ENCODE assay signal across 1 cellular context in the genomic region with DNA sequence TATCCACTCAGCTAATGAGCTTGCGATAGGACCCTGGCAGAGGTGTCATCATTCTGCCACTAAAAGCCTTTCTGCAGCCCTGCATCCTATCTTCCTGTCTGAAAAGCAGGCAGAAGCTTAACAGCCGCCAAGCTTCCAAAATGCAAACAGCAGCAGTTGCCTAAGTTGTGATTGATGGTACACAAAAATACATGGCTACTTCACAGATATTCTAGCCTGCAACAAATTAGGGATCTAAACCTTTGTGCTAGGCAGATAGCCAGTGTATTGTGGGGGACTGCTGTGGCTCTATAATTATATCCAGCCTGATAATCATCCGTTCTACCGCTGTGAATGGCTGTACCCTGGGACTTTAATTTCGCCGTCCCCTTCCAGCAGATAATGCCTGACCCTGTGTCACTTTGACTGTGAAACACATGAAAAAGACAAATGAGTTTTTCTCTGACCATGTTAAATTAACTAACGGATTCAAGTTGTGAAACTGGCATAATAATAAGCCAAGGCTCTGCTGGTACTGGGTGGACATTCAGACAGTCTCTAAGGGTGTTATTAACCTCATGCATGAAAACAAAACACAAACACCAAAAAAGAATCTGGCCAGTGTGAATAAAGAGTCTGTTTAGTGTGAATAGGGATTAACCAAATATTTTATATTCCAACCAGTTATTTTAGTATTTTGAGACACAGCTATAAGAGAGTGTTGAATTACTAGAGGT.
TF ChIP-seq lines count a peak whose summit lies in the region.

No MANE protein-coding gene starts in this region.

TF ChIP-seq in WTC11, 78 proteins besides CTCF, POLR2A, EP300 and RAD21 (continued from another document):
- TF ChIP-seq, protein P1, sequence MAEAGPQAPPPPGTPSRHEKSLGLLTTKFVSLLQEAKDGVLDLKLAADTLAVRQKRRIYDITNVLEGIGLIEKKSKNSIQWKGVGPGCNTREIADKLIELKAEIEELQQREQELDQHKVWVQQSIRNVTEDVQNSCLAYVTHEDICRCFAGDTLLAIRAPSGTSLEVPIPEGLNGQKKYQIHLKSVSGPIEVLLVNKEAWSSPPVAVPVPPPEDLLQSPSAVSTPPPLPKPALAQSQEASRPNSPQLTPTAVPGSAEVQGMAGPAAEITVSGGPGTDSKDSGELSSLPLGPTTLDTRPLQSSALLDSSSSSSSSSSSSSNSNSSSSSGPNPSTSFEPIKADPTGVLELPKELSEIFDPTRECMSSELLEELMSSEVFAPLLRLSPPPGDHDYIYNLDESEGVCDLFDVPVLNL (CRISPR knock-in tag; IDR thresholded peaks at IDR 0.05; ENCODE audit: borderline replicate concordance, low read depth) = no peak
- TF ChIP-seq, protein P2, sequence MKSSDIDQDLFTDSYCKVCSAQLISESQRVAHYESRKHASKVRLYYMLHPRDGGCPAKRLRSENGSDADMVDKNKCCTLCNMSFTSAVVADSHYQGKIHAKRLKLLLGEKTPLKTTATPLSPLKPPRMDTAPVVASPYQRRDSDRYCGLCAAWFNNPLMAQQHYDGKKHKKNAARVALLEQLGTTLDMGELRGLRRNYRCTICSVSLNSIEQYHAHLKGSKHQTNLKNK (CRISPR knock-in tag; IDR thresholded peaks at IDR 0.05) = no peak
- TF ChIP-seq, protein P3, sequence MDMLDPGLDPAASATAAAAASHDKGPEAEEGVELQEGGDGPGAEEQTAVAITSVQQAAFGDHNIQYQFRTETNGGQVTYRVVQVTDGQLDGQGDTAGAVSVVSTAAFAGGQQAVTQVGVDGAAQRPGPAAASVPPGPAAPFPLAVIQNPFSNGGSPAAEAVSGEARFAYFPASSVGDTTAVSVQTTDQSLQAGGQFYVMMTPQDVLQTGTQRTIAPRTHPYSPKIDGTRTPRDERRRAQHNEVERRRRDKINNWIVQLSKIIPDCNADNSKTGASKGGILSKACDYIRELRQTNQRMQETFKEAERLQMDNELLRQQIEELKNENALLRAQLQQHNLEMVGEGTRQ (CRISPR knock-in tag; IDR thresholded peaks at IDR 0.05) = no peak
- TF ChIP-seq ZNF317 (CRISPR knock-in tag; IDR thresholded peaks at IDR 0.05; ENCODE audit: borderline replicate concordance, low read depth) (no peak), ZNF396 (CRISPR knock-in tag; IDR thresholded peaks at IDR 0.05; ENCODE audit: borderline replicate concordance) (no peak)
